ENCODE assay signal across 7 cellular contexts in the genomic region with DNA sequence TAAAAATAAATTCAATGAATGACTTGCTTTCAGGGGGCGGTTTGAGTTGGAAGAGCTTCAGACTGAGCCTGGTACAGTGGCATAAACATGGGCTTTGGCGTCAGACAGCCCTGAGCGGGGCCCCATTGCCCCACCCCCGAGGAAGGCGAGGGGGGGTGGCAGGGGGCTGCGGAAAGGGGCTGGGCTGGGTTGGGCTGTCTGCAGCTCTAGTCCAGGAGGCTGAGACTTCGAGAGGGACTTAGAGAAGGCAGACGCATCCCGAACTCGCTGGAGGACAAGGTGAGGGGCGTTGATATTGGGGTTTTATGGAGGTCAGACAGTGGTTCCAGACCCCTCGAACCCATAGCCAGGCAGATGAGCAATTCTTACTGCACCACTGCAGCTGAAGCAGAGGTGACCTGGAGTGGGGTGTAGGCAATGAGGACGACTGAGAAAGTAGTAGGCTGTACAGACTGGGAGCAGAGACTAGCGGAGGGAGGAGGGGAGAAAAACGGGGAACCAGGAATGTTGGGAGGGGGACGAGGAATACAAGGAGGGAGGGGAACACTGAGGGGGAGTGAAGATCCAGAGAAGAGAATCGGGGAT. TPM values are rescaled to one million over a fixed set of nuclear protein-coding genes. Genes with fewer than 3 reads are reported as not detected.
DNase-seq lines count a peak whose midpoint lies in the region; ATAC-seq and TF ChIP-seq lines count a peak whose summit lies in the region.

A gene with protein sequence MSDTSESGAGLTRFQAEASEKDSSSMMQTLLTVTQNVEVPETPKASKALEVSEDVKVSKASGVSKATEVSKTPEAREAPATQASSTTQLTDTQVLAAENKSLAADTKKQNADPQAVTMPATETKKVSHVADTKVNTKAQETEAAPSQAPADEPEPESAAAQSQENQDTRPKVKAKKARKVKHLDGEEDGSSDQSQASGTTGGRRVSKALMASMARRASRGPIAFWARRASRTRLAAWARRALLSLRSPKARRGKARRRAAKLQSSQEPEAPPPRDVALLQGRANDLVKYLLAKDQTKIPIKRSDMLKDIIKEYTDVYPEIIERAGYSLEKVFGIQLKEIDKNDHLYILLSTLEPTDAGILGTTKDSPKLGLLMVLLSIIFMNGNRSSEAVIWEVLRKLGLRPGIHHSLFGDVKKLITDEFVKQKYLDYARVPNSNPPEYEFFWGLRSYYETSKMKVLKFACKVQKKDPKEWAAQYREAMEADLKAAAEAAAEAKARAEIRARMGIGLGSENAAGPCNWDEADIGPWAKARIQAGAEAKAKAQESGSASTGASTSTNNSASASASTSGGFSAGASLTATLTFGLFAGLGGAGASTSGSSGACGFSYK (plus strand): TSS at position 222 of the 585 bp plus-strand sequence. CDS start 1,587 bp downstream, outside the sequence.

- H3K9me3 ChIP-seq in HCT116 (ENCODE audit: control insufficient read depth in 1 of 2, insufficient read depth in 1 of 2, low read depth in 1 of 2, low read length in 2 of 2), result no peaks in the 10 kb centered on the region
- no peaks in the 10 kb centered on the region for H3K9me3 ChIP-seq in SJCRH30 (replicated peaks)
- H3K9me3 ChIP-seq in cardiac muscle cell (ENCODE audit: low read depth), result no peaks in the 10 kb centered on the region
- H3K9me3 ChIP-seq in osteoblast (ENCODE audit: low read depth, low read length), result no peaks in the 10 kb centered on the region

- H3K36me3 ChIP-seq in HCT116 (ENCODE audit: control insufficient read depth in 1 of 2, insufficient read depth in 2 of 2, low read length in 2 of 2) (no peaks in the 10 kb centered on the region; a peak in 1 of 4 replicates), SJCRH30 (0 out of 2 replicates have a peak, but pooled peaks cover 2% of the 10 kb centered on the region), cardiac muscle cell (peaks cover 20% of the 10 kb centered on the region), osteoblast (ENCODE audit: insufficient read depth, low read length) (peaks cover 21% of the 10 kb centered on the region)

- H4K20me1 ChIP-seq in HCT116 (ENCODE audit: insufficient read depth), result no peaks in the 10 kb centered on the region
- H4K20me1 ChIP-seq in osteoblast (ENCODE audit: insufficient read depth, low read length), result peaks cover 19% of the 10 kb centered on the region

- BruUV-seq in HCT116 (replicated peaks; lab: Mats Ljungman, UMichigan), result no TSS peak

- POLR2A ChIA-PET in HCT116 (lab: Charles Lee), result no interaction called here

- no peaks in the 10 kb centered on the region for H3K9me2 ChIP-seq in HCT116 (ENCODE audit: insufficient read depth)

- no peak for TF ChIP-seq RAD21 in HCT116 (IDR thresholded peaks at IDR 0.05; ENCODE audit: low read depth)

- peak within 1 kb of the TSS; percentile 51 for H3K9ac ChIP-seq in HCT116 (ENCODE audit: low read length)

- RAD21 ChIA-PET in HCT116 (lab: Charles Lee; ENCODE audit: low non-redundant PET in 1 of 2, low total read pairs in 2 of 2, uncharacterized antibody in 2 of 2, unreplicated experiment in 2 of 2), result interaction anchor here in 1 of 2 experiments (0.6 kb wide), 1 partner anchor 101 kb away, joined by 3 read pairs; no protein-coding TSS in a partner anchor

- intact Hi-C loops in HCT116 (cut with micrococcal nuclease), result no loop called here

- H3K27me3 ChIP-seq in HCT116 (ENCODE audit: insufficient read depth, low read length) (no peaks in the 10 kb centered on the region), SJCRH30 (no peaks in the 10 kb centered on the region), cardiac muscle cell (no peaks in the 10 kb centered on the region), osteoblast (ENCODE audit: insufficient read depth, low read length) (peaks cover 9% of the 10 kb centered on the region)

- H3K27ac ChIP-seq in HCT116 (ENCODE audit: low read depth, low read length) (peak within 1 kb of the TSS; percentile 61), SJCRH30 (peak within 1 kb of the TSS; percentile 75), angular gyrus (ENCODE audit: low read depth, low read length) (peak within 1 kb of the TSS; percentile 93), cardiac muscle cell (peak within 1 kb of the TSS; percentile 53), osteoblast (ENCODE audit: low read depth, low read length) (peak within 1 kb of the TSS; percentile 72)

- CTCF ChIA-PET in HCT116 (lab: Charles Lee), result no interaction called here

- peak within 1 kb of the TSS; percentile 65 to 66 for H3K4me3 ChIP-seq in HCT116 (replicated peaks in 1 of 2; ENCODE audit: low read depth in 1 of 2, low read length in 2 of 2)
- H3K4me3 ChIP-seq in SJCRH30, result peak within 1 kb of the TSS; percentile 68
- peak within 1 kb of the TSS; percentile 81 for H3K4me3 ChIP-seq in cardiac muscle cell
- H3K4me3 ChIP-seq in osteoblast (ENCODE audit: insufficient read depth, low read length), result peak within 1 kb of the TSS; percentile 82

- H3K4me1 ChIP-seq in HCT116 (ENCODE audit: control insufficient read depth in 1 of 2, insufficient read depth in 2 of 2, low read length in 2 of 2), result peaks cover 0 to 18% of the 10 kb centered on the region in 2 experiments; a peak in 2 of 4 replicates
- no peaks in the 10 kb centered on the region for H3K4me1 ChIP-seq in SJCRH30
- no peaks in the 10 kb centered on the region for H3K4me1 ChIP-seq in cardiac muscle cell (ENCODE audit: low read depth)
- H3K4me1 ChIP-seq in osteoblast (ENCODE audit: insufficient read depth, low read length), result no peaks in the 10 kb centered on the region

- H3K4me2 ChIP-seq in HCT116 (ENCODE audit: low read length) (peak within 1 kb of the TSS; percentile 81), osteoblast (ENCODE audit: insufficient read depth, low read length) (peak within 1 kb of the TSS; percentile 85)

- ATAC-seq in HCT116, result no peak
- ATAC-seq in GM21526 (IDR thresholded peaks at IDR 0.05; ENCODE audit: low FRiP score, unreplicated experiment), result no peak
- no peak for ATAC-seq in GM21737 (IDR thresholded peaks at IDR 0.05; ENCODE audit: unreplicated experiment)

- H3K79me2 ChIP-seq in HCT116 (ENCODE audit: insufficient read depth, low read length), result no peaks in the 10 kb centered on the region
- peaks cover 33% of the 10 kb centered on the region for H3K79me2 ChIP-seq in osteoblast (ENCODE audit: insufficient read depth, low read length)

- TF ChIP-seq CTCF in HCT116 (IDR thresholded peaks at IDR 0.05 in 2 of 3, conservative IDR thresholded peaks at IDR 0.05 in 1 of 3; ENCODE audit: borderline replicate concordance in 1 of 3, insufficient read depth in 1 of 3, low read depth in 2 of 3, low read length in 2 of 3) (no peak), cardiac muscle cell (IDR thresholded peaks at IDR 0.05; ENCODE audit: low read depth, low read length) (no peak), osteoblast (IDR thresholded peaks at IDR 0.05; ENCODE audit: extremely low read depth, low read depth, low read length) (no peak)

- no peak for TF ChIP-seq POLR2A in HCT116 (IDR thresholded peaks at IDR 0.05; ENCODE audit: borderline replicate concordance, extremely low read depth, insufficient read depth, insufficient read length)

- H2AFZ ChIP-seq in HCT116 (ENCODE audit: low read depth, low read length, poor library complexity, severe bottlenecking) (peak within 1 kb of the TSS; percentile 94), osteoblast (ENCODE audit: low read length) (peak within 1 kb of the TSS; percentile 90)

- DNase-seq in HCT116 (ENCODE audit: low read depth, low spot score), result no peak
- peak; percentile 47 to 56 for DNase-seq in SJCRH30
- peak; percentile 60 to 64 for DNase-seq in cardiac muscle cell (ENCODE audit: low read depth in 1 of 2, low spot score in 1 of 2)
- no peak for DNase-seq in osteoblast (ENCODE audit: insufficient read length, low spot score, missing footprints)

TF ChIP-seq in HCT116, 20 proteins besides CTCF, POLR2A, EP300 and RAD21 (continues in another document):
- TF ChIP-seq FOSL1 (IDR thresholded peaks at IDR 0.05; ENCODE audit: low read depth), result no peak
- no peak for TF ChIP-seq ZNF274 (IDR thresholded peaks at IDR 0.05; ENCODE audit: low read depth, low read length)
- TF ChIP-seq SIN3A (IDR thresholded peaks at IDR 0.05; ENCODE audit: low read depth), result no peak
- TF ChIP-seq EZH2phosphoT487 (IDR thresholded peaks at IDR 0.05; ENCODE audit: borderline replicate concordance), result no peak
- TF ChIP-seq SP1 (IDR thresholded peaks at IDR 0.05; ENCODE audit: low read depth), result no peak
- TF ChIP-seq CBX3 (IDR thresholded peaks at IDR 0.05; ENCODE audit: low read depth), result no peak
- TF ChIP-seq ZFX (IDR thresholded peaks at IDR 0.05), result no peak
- TF ChIP-seq CEBPB (IDR thresholded peaks at IDR 0.05; ENCODE audit: low read depth), result no peak
- TF ChIP-seq TCF7L2 (IDR thresholded peaks at IDR 0.05; ENCODE audit: borderline replicate concordance, extremely low read depth, insufficient read depth, insufficient read length), result no peak
- no peak for TF ChIP-seq POLR2AphosphoS5 (IDR thresholded peaks at IDR 0.05; ENCODE audit: low read depth, low read length)
- no peak for TF ChIP-seq EGR1 (IDR thresholded peaks at IDR 0.05; ENCODE audit: low read depth)

RNA-seq across cellular contexts. Expression of the gene that starts here (rescaled TPM):
- 32.4 TPM for total RNA-seq in HCT116 (2021; ENCODE audit: unreplicated experiment)
- 33.9 and 40.2 TPM in 2 replicates for polyA plus RNA-seq in HCT116 (2012)
- total RNA-seq in SJCRH30 (2014; rRNA removed; shearing (Covaris generic)), result 153 and 168 TPM in 2 replicates
- 778 and 956 TPM in 2 replicates for total RNA-seq in cardiac muscle cell
- 972 and 1,145 TPM in 2 replicates for polyA plus RNA-seq in cardiac muscle cell
- 200 and 207 TPM in 2 replicates for total RNA-seq in osteoblast

Comparison
In these comparisons a context has a peak if more than half of its experiments do, and no peak if none do; other contexts are left out.
1. DNase-seq: peak in SJCRH30 (2 of 2) and cardiac muscle cell (2 of 2); none in HCT116 (single experiment) and osteoblast (single experiment).
2. Peak in every context shown above with its lines, with median percentiles within 50 percentile points of each other: H3K27ac ChIP-seq and H3K4me3 ChIP-seq.